In the genomic region with DNA sequence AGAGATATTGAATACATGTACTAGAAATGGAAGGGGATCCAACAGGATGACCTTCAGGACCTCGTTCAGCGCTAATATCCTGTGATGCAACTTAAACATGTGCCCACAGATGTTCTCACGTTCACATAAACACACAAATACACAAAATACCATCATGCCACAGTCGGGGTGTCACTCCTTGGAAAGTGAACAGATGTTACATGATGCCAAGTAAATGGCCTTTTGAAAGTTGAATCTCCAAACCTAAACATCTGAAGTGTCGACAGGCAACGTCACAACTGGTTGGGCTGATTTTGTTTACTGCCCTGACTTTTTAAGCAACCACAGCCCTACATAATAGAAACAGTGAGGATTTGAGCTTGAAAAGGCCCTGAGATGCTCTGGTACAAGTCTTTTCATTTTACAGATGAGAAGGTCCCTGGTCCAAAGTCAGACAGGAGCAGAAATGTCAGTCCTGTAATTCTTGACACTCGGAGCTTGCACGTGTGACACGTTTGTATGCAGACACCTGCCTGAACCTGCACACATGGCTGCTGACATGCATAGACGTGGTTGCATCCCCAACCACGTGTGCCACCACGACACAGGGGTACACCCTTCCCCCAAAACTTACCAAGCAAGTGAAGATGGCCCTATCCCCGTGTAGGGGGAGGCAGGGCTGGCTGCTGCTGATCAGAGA, we compare ENCODE assay signal across 1 cellular context.
TF ChIP-seq lines count a peak whose summit lies in the region.

No MANE protein-coding gene starts in this region.

TF ChIP-seq in H1, 55 proteins besides CTCF, POLR2A, EP300 and RAD21:
- TF ChIP-seq MAX (IDR thresholded peaks at IDR 0.05) = 0 out of 2 replicates have a peak, but pooled peaks have one; percentile 22
- no peak for TF ChIP-seq SP4 (IDR thresholded peaks at IDR 0.05; ENCODE audit: low read length)
